ENCODE assay signal across 8 cellular contexts in the genomic region with DNA sequence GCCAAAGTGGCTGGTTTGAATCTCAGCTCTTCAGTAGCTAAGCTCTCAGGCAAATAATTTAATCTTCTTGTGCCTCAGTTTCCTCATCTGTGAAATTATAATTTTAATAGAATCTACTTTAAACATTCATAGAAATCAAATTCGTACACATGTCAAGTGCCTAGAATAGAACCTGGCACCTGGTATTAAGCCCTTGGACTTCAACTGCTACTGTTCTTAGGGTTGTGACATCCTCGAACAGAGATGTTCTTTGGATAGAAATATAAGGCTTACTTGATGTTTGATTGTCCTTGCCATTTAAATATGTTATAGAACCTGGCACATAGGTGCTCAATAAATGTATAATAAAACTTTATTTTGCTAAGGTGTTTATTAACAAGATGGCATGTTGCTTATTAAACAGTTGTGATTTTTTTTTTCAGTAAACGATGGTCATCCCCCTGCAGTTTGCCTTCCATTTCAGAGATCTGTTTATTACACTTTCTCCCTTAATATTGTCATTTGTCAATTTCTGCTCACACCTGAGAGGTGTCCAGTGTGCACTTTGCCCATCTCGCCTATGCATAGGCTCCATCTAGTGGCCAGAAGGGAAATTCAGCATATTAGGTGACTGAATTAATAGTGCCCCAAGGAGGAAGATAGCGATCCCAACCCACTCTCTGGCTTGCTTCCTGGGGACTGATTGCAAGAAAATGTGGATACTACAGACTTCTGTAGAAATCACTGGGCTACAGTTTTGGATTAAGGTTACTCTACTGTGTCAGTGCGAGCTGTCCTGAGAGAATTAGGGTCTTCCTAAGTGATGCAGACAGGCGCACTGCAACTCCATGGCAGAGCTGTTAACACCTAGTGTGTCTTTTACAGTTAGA. TPM values are rescaled to one million over a fixed set of nuclear protein-coding genes. Genes with fewer than 3 reads are reported as not detected.
DNase-seq lines count a peak whose midpoint lies in the region; ATAC-seq and TF ChIP-seq lines count a peak whose summit lies in the region.

No MANE protein-coding gene starts in this region.

- TF ChIP-seq CTCF in RWPE1 (conservative IDR thresholded peaks at IDR 0.05; ENCODE audit: low read depth), result peak; percentile 97

- peak; percentile 82 for ATAC-seq in GM21447 (IDR thresholded peaks at IDR 0.05; ENCODE audit: unreplicated experiment)

- peak; percentile 45 for DNase-seq in activated naive CD4-positive, alpha-beta T cell treated with anti-CD3 and anti-CD28 coated beads for 36 hours
- DNase-seq in activated naive CD4-positive, alpha-beta T cell treated with anti-CD3 and anti-CD28 coated beads, Interleukin-2, amount 50 U/mL, for 16 hours, result no peak
- peak; percentile 9 for DNase-seq in HK-2 (ENCODE audit: unreplicated experiment)
- DNase-seq in RWPE1 (ENCODE audit: low spot score), result peak; percentile 59
- DNase-seq in ecto neural progenitor cell (ENCODE audit: low spot score), result peak; percentile 39
- peak; percentile 55 for DNase-seq in mesendoderm
- no peak for DNase-seq in activated effector memory CD4-positive, alpha-beta T cell treated with anti-CD3 and anti-CD28 coated beads, Interleukin-2, amount 50 U/mL, for 16 hours

- no peaks in the 10 kb centered on the region for H3K27me3 Mint-ChIP-seq in activated naive CD4-positive, alpha-beta T cell treated with anti-CD3 and anti-CD28 coated beads for 36 hours (ENCODE audit: low read depth)

- H3K4me3 ChIP-seq in mesendoderm (ENCODE audit: low read length), result no peak overlapping the region

- peaks cover 86% of the 10 kb centered on the region for H3K79me2 ChIP-seq in mesendoderm (ENCODE audit: control insufficient read depth, insufficient read depth, low read length)

- H4K8ac ChIP-seq in mesendoderm (ENCODE audit: low read depth, low read length), result no peak overlapping the region

- H3K4me2 ChIP-seq in mesendoderm (ENCODE audit: low read length), result no peak overlapping the region

- no peak overlapping the region for H2BK15ac ChIP-seq in mesendoderm (replicated peaks; ENCODE audit: low read depth)

- H3K27ac ChIP-seq in RWPE1 (no peak overlapping the region), mesendoderm (ENCODE audit: low read depth, low read length) (no peak overlapping the region)

- H4K5ac ChIP-seq in mesendoderm (ENCODE audit: low read length), result no peak overlapping the region

- H3K4me3 Mint-ChIP-seq in activated naive CD4-positive, alpha-beta T cell treated with anti-CD3 and anti-CD28 coated beads for 36 hours, result no peak overlapping the region

- H3K9me3 Mint-ChIP-seq in activated naive CD4-positive, alpha-beta T cell treated with anti-CD3 and anti-CD28 coated beads for 36 hours, result no peaks in the 10 kb centered on the region

- H3K79me1 ChIP-seq in mesendoderm (ENCODE audit: low read length), result peaks cover 27% of the 10 kb centered on the region

- H3K4me1 ChIP-seq in mesendoderm (ENCODE audit: control insufficient read depth, low read depth, low read length), result peaks cover 11% of the 10 kb centered on the region

- no CpG with 5 or more reads among the region's 7 CpGs for WGBS in mesendoderm (ENCODE audit: extremely low coverage, insufficient coverage, low lambda C conversion rate)

- intact Hi-C loops in activated naive CD4-positive, alpha-beta T cell treated with anti-CD3 and anti-CD28 coated beads for 36 hours (cut with micrococcal nuclease), result loop anchor here (1.0 kb wide), 2 partner anchors 8 to 140 kb away; no protein-coding TSS in a partner anchor

- H2BK5ac ChIP-seq in mesendoderm (ENCODE audit: low read length), result no peak overlapping the region

- no peak overlapping the region for H3K27ac Mint-ChIP-seq in activated naive CD4-positive, alpha-beta T cell treated with anti-CD3 and anti-CD28 coated beads for 36 hours

- no peak overlapping the region for H3K18ac ChIP-seq in mesendoderm (ENCODE audit: low read length)

- H3K4me1 Mint-ChIP-seq in activated naive CD4-positive, alpha-beta T cell treated with anti-CD3 and anti-CD28 coated beads for 36 hours (ENCODE audit: low read depth), result peaks cover 52% of the 10 kb centered on the region

- no peak overlapping the region for H3K56ac ChIP-seq in mesendoderm (ENCODE audit: low read length)

- H3K23ac ChIP-seq in mesendoderm (ENCODE audit: low read length), result no peak overlapping the region

- H3K36me3 ChIP-seq in mesendoderm (ENCODE audit: control insufficient read depth, insufficient read depth, low read length), result no peaks in the 10 kb centered on the region

- no peak overlapping the region for H3K9ac ChIP-seq in mesendoderm (ENCODE audit: low read length)

- H2AK5ac ChIP-seq in mesendoderm (ENCODE audit: low read length), result no peak overlapping the region

- POLR2A ChIA-PET in RWPE1 (lab: Yijun Ruan, JAX; ENCODE audit: low non-redundant PET), result no interaction called here

- no peak overlapping the region for H3K4ac ChIP-seq in mesendoderm (ENCODE audit: low read depth, low read length)

- CTCF ChIA-PET in activated naive CD4-positive, alpha-beta T cell treated with anti-CD3 and anti-CD28 coated beads for 36 hours (lab: Charles Lee), result interaction anchor here (0.7 to 8.2 kb wide), 24 partner anchors 9 to 222 kb away, joined by 3 to 129 read pairs (median 5); no protein-coding TSS in a partner anchor
- CTCF ChIA-PET in RWPE1 (lab: Yijun Ruan, JAX), result interaction anchor here (0.5 to 2.7 kb wide), 10 partner anchors 12 to 418 kb away, joined by 3 to 9 read pairs (median 3); no protein-coding TSS in a partner anchor

- H3K36me3 Mint-ChIP-seq in activated naive CD4-positive, alpha-beta T cell treated with anti-CD3 and anti-CD28 coated beads for 36 hours (ENCODE audit: low read depth), result no peaks in the 10 kb centered on the region

- no peak overlapping the region for H2BK120ac ChIP-seq in mesendoderm (ENCODE audit: low read depth, low read length)

- H3K27me3 ChIP-seq in mesendoderm (ENCODE audit: insufficient read depth, low read length, poor library complexity), result no peaks in the 10 kb centered on the region

RNA-seq across cellular contexts. Expression of gene IGF1R, which starts 10.7 kb away (rescaled TPM):
- total RNA-seq in activated naive CD4-positive, alpha-beta T cell treated with anti-CD3 and anti-CD28 coated beads for 36 hours, result 10 to 100 TPM; 25.6 to 26.6 TPM
- polyA plus RNA-seq in mesendoderm (2013, experiment 1 of 2), result 42.5 TPM
- 43.6 TPM for polyA plus RNA-seq in mesendoderm (2013, experiment 2 of 2)

Comparison
In these comparisons a context has a peak if more than half of its experiments do, and no peak if none do; other contexts are left out.
1. DNase-seq: peak in activated naive CD4-positive, alpha-beta T cell treated with anti-CD3 and anti-CD28 coated beads for 36 hours (single experiment), HK-2 (single experiment), RWPE1 (single experiment), ecto neural progenitor cell (single experiment) and mesendoderm (single experiment); none in activated naive CD4-positive, alpha-beta T cell treated with anti-CD3 and anti-CD28 coated beads, Interleukin-2, amount 50 U/mL, for 16 hours (single experiment) and activated effector memory CD4-positive, alpha-beta T cell treated with anti-CD3 and anti-CD28 coated beads, Interleukin-2, amount 50 U/mL, for 16 hours (single experiment).